8 cellular contexts compared by ENCODE assay signal in the genomic region with DNA sequence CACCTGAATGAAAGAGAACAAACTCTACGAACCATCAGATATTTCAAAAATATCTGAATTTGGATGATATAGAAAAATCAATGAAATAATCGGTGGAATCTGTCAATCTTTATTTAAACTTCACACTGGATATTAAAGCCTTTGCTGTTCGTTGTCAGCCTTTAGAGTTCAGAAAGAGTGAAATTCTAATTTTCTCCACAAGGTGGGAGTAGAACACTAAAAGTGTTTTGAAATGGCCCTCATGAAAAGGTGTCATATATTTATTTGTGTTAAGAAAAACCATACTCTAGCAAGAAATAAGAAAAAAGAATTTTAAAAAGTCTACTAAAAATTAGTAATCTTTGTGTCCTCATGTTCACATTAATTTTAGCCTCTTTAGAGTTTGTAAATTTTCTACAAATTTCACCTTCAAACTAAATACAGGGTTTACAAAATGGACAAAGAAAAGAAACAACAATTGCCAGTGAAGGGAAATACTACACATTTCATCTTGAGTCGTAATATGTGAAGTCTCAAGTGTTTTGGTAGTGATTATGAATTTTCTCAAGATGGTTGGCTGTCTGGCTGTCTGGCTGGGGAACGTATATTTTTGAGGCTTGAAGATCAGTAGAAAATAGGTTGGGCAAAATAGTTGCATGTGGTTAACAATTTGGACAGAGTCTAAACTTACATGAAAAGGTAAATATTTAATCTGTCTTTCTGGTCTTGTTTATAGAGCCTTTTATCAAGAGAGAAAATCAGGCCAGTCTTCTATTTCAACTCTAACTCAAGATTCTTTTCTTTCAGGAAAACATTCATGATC. TPM values are rescaled to one million over a fixed set of nuclear protein-coding genes. Genes with fewer than 3 reads are reported as not detected.
DNase-seq lines count a peak whose midpoint lies in the region; ATAC-seq, FAIRE-seq and TF ChIP-seq lines count a peak whose summit lies in the region.

No MANE protein-coding gene starts in this region.

- H2AK5ac ChIP-seq in H1 (ENCODE audit: low read depth, low read length): no peak overlapping the region

- peak in 2 of 3 experiments; percentile 24 to 49; a peak in 2 of 4 replicates for TF ChIP-seq CTCF in H1 (IDR thresholded peaks at IDR 0.05; ENCODE audit: control extremely low read depth in 1 of 3, insufficient read depth in 1 of 3, low read depth in 1 of 3, low read length in 3 of 3)
- TF ChIP-seq CTCF in nephron progenitor cell (IDR thresholded peaks at IDR 0.05): peak; percentile 81

- H3K79me1 ChIP-seq in H1 (ENCODE audit: low read depth, low read length): no peaks in the 10 kb centered on the region

- DNase-seq in DMS114 treated with DMSO at 0.1 percent for 48 hours (lab: John Stamatoyannopoulos, UW; ENCODE audit: unreplicated experiment) (peak; percentile 43), HS-5 (ENCODE audit: low read depth) (peak; percentile 5), NT2/D1 (ENCODE audit: low read depth, low spot score) (peak; percentile 43), H1 (ENCODE audit: low read depth in 1 of 2, low spot score in 2 of 2) (no peak), nephron progenitor cell (peak; percentile 8), ecto neural progenitor cell (ENCODE audit: low spot score) (no peak), occipital lobe (lab: John Stamatoyannopoulos, UW) (no peak)

- H3K4me3 ChIP-seq in NT2/D1 (ENCODE audit: insufficient read length, low read depth) (no peak overlapping the region), H1 (ENCODE audit: extremely low read depth in 1 of 4, insufficient read depth in 2 of 4, low read depth in 3 of 4, low read length in 4 of 4) (no peak overlapping the region)

- FAIRE-seq in H1 (lab: Jason Lieb, UNC): peak; percentile 60

- H3K36me3 ChIP-seq in NT2/D1 (ENCODE audit: insufficient read depth, insufficient read length, low read length) (no peaks in the 10 kb centered on the region), H1 (ENCODE audit: control insufficient read depth in 2 of 4, insufficient read depth in 4 of 4, low read length in 3 of 4) (no peaks in the 10 kb centered on the region)

- H3K79me2 ChIP-seq in H1 (ENCODE audit: control insufficient read depth in 1 of 2, insufficient read depth in 2 of 2, low read length in 2 of 2): no peaks in the 10 kb centered on the region

- no peaks in the 10 kb centered on the region for H3K36me3 Mint-ChIP-seq in nephron progenitor cell (ENCODE audit: low read depth)

- H4K20me1 ChIP-seq in H1 (replicated peaks in 1 of 2; ENCODE audit: control insufficient read depth in 1 of 2, insufficient read depth in 2 of 2, low read length in 2 of 2): no peaks in the 10 kb centered on the region

- H4K5ac ChIP-seq in H1 (ENCODE audit: insufficient read length, low read depth, low read length): no peak overlapping the region

- no peak for TF ChIP-seq POLR2A in H1 (IDR thresholded peaks at IDR 0.05; ENCODE audit: control extremely low read depth in 1 of 2, low read depth in 2 of 2, low read length in 2 of 2)

- H4K8ac ChIP-seq in H1 (ENCODE audit: extremely low read depth, insufficient read depth, low read length): no peak overlapping the region

- no peak overlapping the region for H2BK120ac ChIP-seq in H1 (replicated peaks; ENCODE audit: low read depth, low read length)

- H2BK20ac ChIP-seq in H1 (ENCODE audit: low read length): no peak overlapping the region

- TF ChIP-seq EP300 in H1 (IDR thresholded peaks at IDR 0.05; ENCODE audit: borderline replicate concordance in 1 of 2, low read depth in 2 of 2, low read length in 2 of 2): no peak

- TF ChIP-seq RAD21 in H1 (IDR thresholded peaks at IDR 0.05 in 1 of 2, conservative IDR thresholded peaks at IDR 0.05 in 1 of 2; ENCODE audit: low read depth in 2 of 2, low read length in 2 of 2): peak; percentile 69 to 74

- H3K4me1 Mint-ChIP-seq in nephron progenitor cell: peaks cover 20% of the 10 kb centered on the region

- H3K18ac ChIP-seq in H1 (ENCODE audit: extremely low read depth, low read length): no peak overlapping the region

- H3K23me2 ChIP-seq in H1 (ENCODE audit: low read depth, low read length): no peaks in the 10 kb centered on the region; the same call in 1 of the 2 replicates

- CTCF ChIA-PET in H1 (lab: Charles Lee; ENCODE audit: partially characterized antibody): interaction anchor here (0.7 to 1.9 kb wide), 12 partner anchors 8 to 359 kb away, joined by 3 to 9 read pairs (median 3); no protein-coding TSS in a partner anchor

- H3K4ac ChIP-seq in H1 (replicated peaks; ENCODE audit: insufficient read length, low read depth, low read length): no peak overlapping the region

- no peak overlapping the region for H3K56ac ChIP-seq in H1 (replicated peaks; ENCODE audit: insufficient read length, low read depth, low read length)

- no peak overlapping the region for H2BK5ac ChIP-seq in H1 (ENCODE audit: low read depth, low read length)

- ATAC-seq in GM19395 (IDR thresholded peaks at IDR 0.05; ENCODE audit: unreplicated experiment): peak; percentile 78

- H3K14ac ChIP-seq in H1 (ENCODE audit: insufficient read length): no peak overlapping the region

- whole genome bisulfite sequencing in H1 (ENCODE audit: extremely low coverage in 1 of 2, insufficient coverage in 1 of 2, insufficient read length in 1 of 2, insufficient replicate concordance in 2 of 2, low coverage in 1 of 2, low lambda C conversion rate in 2 of 2, missing lambda C conversion rate in 1 of 2), 2 experiments: 44% methylated on average over 5 of the region's 5 CpGs; no CpG with 5 or more reads in 1 of the 2 experiments

- H2AFZ ChIP-seq in H1 (ENCODE audit: low read length): 0 out of 2 replicates have a peak overlapping the region, but pooled peaks have one; percentile 48

- peaks cover 7% of the 10 kb centered on the region for H3K27me3 Mint-ChIP-seq in nephron progenitor cell (ENCODE audit: low read depth, poor library complexity)

- H2BK15ac ChIP-seq in H1 (ENCODE audit: low read length): no peak overlapping the region

- peaks cover 8% of the 10 kb centered on the region for H3K9me3 Mint-ChIP-seq in nephron progenitor cell

- no peak overlapping the region for H3K27ac Mint-ChIP-seq in nephron progenitor cell

- H3K23ac ChIP-seq in H1 (ENCODE audit: insufficient read length): no peak overlapping the region

- no peak overlapping the region for H4K91ac ChIP-seq in H1 (replicated peaks; ENCODE audit: insufficient read length, low read length)

- no peak overlapping the region for H2BK12ac ChIP-seq in H1 (ENCODE audit: low read depth, low read length)

- H3K4me1 ChIP-seq in NT2/D1 (ENCODE audit: insufficient read depth, insufficient read length): no peaks in the 10 kb centered on the region
- peaks cover 3 to 9% (median 4%) of the 10 kb centered on the region in 4 experiments; a peak in 5 of 7 replicates for H3K4me1 ChIP-seq in H1 (replicated peaks in 1 of 4; ENCODE audit: control insufficient read depth in 3 of 4, insufficient read depth in 4 of 4, low read length in 3 of 4)

- POLR2A ChIA-PET in H1 (lab: Charles Lee; ENCODE audit: partially characterized antibody): no interaction called here

- H3K9ac ChIP-seq in NT2/D1 (ENCODE audit: insufficient read length, low read depth) (no peak overlapping the region), H1 (replicated peaks in 1 of 4; ENCODE audit: extremely low read depth in 1 of 4, low read depth in 3 of 4, low read length in 3 of 4) (no peak overlapping the region)

- no peak overlapping the region for H3K4me2 ChIP-seq in H1 (ENCODE audit: insufficient read depth in 1 of 2, low read depth in 2 of 2, low read length in 2 of 2)

- H3K27me3 ChIP-seq in NT2/D1 (ENCODE audit: insufficient read depth, insufficient read length): no peaks in the 10 kb centered on the region
- H3K27me3 ChIP-seq in H1 (replicated peaks in 1 of 4; ENCODE audit: control insufficient read depth in 3 of 4, extremely low read depth in 1 of 4, insufficient read depth in 3 of 4, low read length in 3 of 4): no peaks in the 10 kb centered on the region

- no peak overlapping the region for H3K27ac ChIP-seq in H1 (ENCODE audit: low read depth, low read length)

- H3K4me3 Mint-ChIP-seq in nephron progenitor cell: no peak overlapping the region

- H3K9me3 ChIP-seq in NT2/D1 (ENCODE audit: insufficient read depth, low read length) (no peaks in the 10 kb centered on the region), H1 (ENCODE audit: insufficient read depth in 2 of 2, low read depth in 1 of 2, low read length in 1 of 2) (no peaks in the 10 kb centered on the region)

TF ChIP-seq in H1, 55 proteins besides CTCF, POLR2A, EP300 and RAD21 (continues in another document):
- TF ChIP-seq CBX8 (IDR thresholded peaks at IDR 0.05; ENCODE audit: borderline replicate concordance, low read depth, low read length) (no peak), ASH2L (IDR thresholded peaks at IDR 0.05; ENCODE audit: low read length) (no peak), SP4 (IDR thresholded peaks at IDR 0.05; ENCODE audit: low read length) (no peak), TCF12 (IDR thresholded peaks at IDR 0.05; ENCODE audit: low read depth, low read length) (no peak), RXRA (IDR thresholded peaks at IDR 0.05; ENCODE audit: insufficient read depth, low read depth, low read length) (no peak), SRF (IDR thresholded peaks at IDR 0.05; ENCODE audit: low read depth, low read length) (no peak), JUND (IDR thresholded peaks at IDR 0.05; ENCODE audit: low read length) (no peak), RBBP5 (IDR thresholded peaks at IDR 0.05; ENCODE audit: borderline replicate concordance, low read depth, low read length) (no peak), SP2 (IDR thresholded peaks at IDR 0.05; ENCODE audit: low read length) (no peak), MAFK (IDR thresholded peaks at IDR 0.05; ENCODE audit: low read depth, low read length) (no peak)

RNA-seq across cellular contexts. Expression of gene DNAJB9, which starts 43.7 kb away (rescaled TPM):
- 9.7 and 10.1 TPM in 2 replicates for total RNA-seq in H1 (2021; fragmentation: NEBNext Ultra II Directional; extraction: Animal tissue kit (Norgen Biotek cat#: 25700))
- polyA plus RNA-seq in H1 (2011; rRNA removed): 1.8 and 2.6 TPM in 2 replicates
- polyA plus RNA-seq in H1 (2011; cell fraction: cytosol; rRNA removed): 3.0 TPM
- polyA plus RNA-seq in H1 (2011; cell fraction: nucleus; rRNA removed): 3.3 TPM
- 6.1 to 8.8 TPM (median 7.4 TPM) in 4 replicates for polyA plus RNA-seq in H1 (2012, experiment 1 of 2)
- 1.7 TPM for polyA plus RNA-seq in H1 (2012, experiment 2 of 2)
- polyA plus RNA-seq in H1 (2013, experiment 1 of 2): 9.5 TPM
- 12.4 TPM for polyA plus RNA-seq in H1 (2013, experiment 2 of 2)
- 1.7 and 3.4 TPM in 2 replicates for polyA minus RNA-seq in H1 (2011; rRNA and poly(A)+ RNA removed)
- polyA minus RNA-seq in H1 (2011; cell fraction: cytosol; rRNA and poly(A)+ RNA removed): 6.0 TPM
- polyA minus RNA-seq in H1 (2011; cell fraction: nucleus; rRNA and poly(A)+ RNA removed): 3.8 TPM
- 48.2 TPM for total RNA-seq in occipital lobe

RNA-seq across cellular contexts. Expression of gene THAP5, which starts 43.8 kb away (rescaled TPM):
- total RNA-seq in H1 (2021; fragmentation: NEBNext Ultra II Directional; extraction: Animal tissue kit (Norgen Biotek cat#: 25700)): 24.2 and 25.9 TPM in 2 replicates
- 3.9 TPM in 2 replicates for polyA plus RNA-seq in H1 (2011; rRNA removed)
- polyA plus RNA-seq in H1 (2011; cell fraction: cytosol; rRNA removed): 5.4 TPM
- 3.8 TPM for polyA plus RNA-seq in H1 (2011; cell fraction: nucleus; rRNA removed)
- polyA plus RNA-seq in H1 (2012, experiment 1 of 2): 4.4 to 9.7 TPM (median 5.5 TPM) in 4 replicates
- polyA plus RNA-seq in H1 (2012, experiment 2 of 2): 0.52 TPM
- polyA plus RNA-seq in H1 (2013, experiment 1 of 2): 23.0 TPM
- polyA plus RNA-seq in H1 (2013, experiment 2 of 2): 18.8 TPM
- 5.4 and 11.1 TPM in 2 replicates for polyA minus RNA-seq in H1 (2011; rRNA and poly(A)+ RNA removed)
- 7.2 TPM for polyA minus RNA-seq in H1 (2011; cell fraction: cytosol; rRNA and poly(A)+ RNA removed)
- polyA minus RNA-seq in H1 (2011; cell fraction: nucleus; rRNA and poly(A)+ RNA removed): 25.2 TPM
- 81.7 TPM for total RNA-seq in occipital lobe

Comparison
In these comparisons a context has a peak if more than half of its experiments do, and no peak if none do; other contexts are left out.
1. DNase-seq: peak in DMS114 treated with DMSO at 0.1 percent for 48 hours (single experiment), HS-5 (single experiment), NT2/D1 (single experiment) and nephron progenitor cell (single experiment); none in H1 (0 of 2), ecto neural progenitor cell (single experiment) and occipital lobe (single experiment).